ENCODE assay signal across 9 cellular contexts in the genomic region with DNA sequence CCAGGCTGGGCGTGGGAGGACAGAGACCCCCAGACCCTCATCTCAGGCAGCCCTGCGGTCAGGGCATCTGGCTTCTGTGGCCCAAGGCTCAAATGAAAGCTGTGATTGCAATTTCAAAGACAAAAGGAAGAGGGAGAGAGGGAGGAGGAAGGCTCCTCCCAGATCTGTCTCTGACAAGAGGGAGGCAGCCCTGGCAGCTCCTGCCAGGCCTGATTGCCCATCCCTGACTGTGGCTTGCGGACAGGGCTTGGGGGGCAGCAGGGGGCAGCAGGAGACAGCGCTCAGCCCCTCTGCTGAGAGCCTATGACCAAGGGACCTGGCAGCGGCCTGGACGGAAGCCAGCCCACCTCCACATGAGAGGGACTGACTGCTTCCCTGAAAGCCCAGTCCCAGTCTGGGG.
A peak's percentile ranks its signal among the peaks of the same experiment; 100 is the strongest.
DNase-seq lines count a peak whose midpoint lies in the region; ATAC-seq, FAIRE-seq and TF ChIP-seq lines count a peak whose summit lies in the region.
"Had no signal": no experiment of that assay in that cellular context is flagged by ENCODE, and none has a peak within 500 bp of the region (broad histone marks: within the 10 kb centered on the region; RNA-seq: fewer than 3 reads in every experiment).

No MANE protein-coding gene starts in this region.

- intact Hi-C loops in left colon (cut with DNase I, micrococcal nuclease), result no loop called here

- CTCF ChIA-PET in RWPE1 (lab: Yijun Ruan, JAX), result interaction anchor here (0.5 kb wide), 1 partner anchor 76 kb away, joined by 3 read pairs; no protein-coding TSS in a partner anchor

- FAIRE-seq in HTR-8/SVneo (lab: Jason Lieb, UNC), result no peak
- FAIRE-seq: endothelial cell of umbilical vein had no signal

- ATAC-seq in left colon (peak; percentile 60), HG03354 (IDR thresholded peaks at IDR 0.05; ENCODE audit: poor library complexity, severe bottlenecking, unreplicated experiment) (no peak)

- H3K27ac ChIP-seq in RWPE1, result no peak overlapping the region

- TF ChIP-seq CTCF in RWPE1 (conservative IDR thresholded peaks at IDR 0.05; ENCODE audit: low read depth), result 0 out of 2 replicates have a peak, but pooled peaks have one; percentile 11

- POLR2A ChIA-PET in RWPE1 (lab: Yijun Ruan, JAX; ENCODE audit: low non-redundant PET), result no interaction called here

- DNase-seq in EL (peak; percentile 0), HTR-8/SVneo (ENCODE audit: insufficient read length, low spot score) (peak; percentile 53), RWPE1 (ENCODE audit: low spot score) (peak; percentile 23), left colon (peak in 1 of 2 donors; percentile 35), GDM1 (lab: John Stamatoyannopoulos, UW) (no peak), KG1 (lab: John Stamatoyannopoulos, UW) (no peak), SKM-1 (lab: John Stamatoyannopoulos, UW; ENCODE audit: unreplicated experiment) (no peak)

Comparison
In these comparisons a context has a peak if more than half of its experiments do, and no peak if none do; other contexts are left out.
1. DNase-seq: peak in EL (single experiment), HTR-8/SVneo (single experiment) and RWPE1 (single experiment); none in GDM1 (single experiment), KG1 (single experiment) and SKM-1 (single experiment).